Comparison of ENCODE assay signal across 1 cellular context in genomic region chr6:11282245-11282644, GRCh38.
TF ChIP-seq lines count a peak whose summit lies in the region.

No MANE protein-coding gene starts in this region.

TF ChIP-seq in HepG2, 621 proteins besides CTCF, POLR2A, EP300 and RAD21 (continued from another document):
- TF ChIP-seq E2F2 (CRISPR knock-in tag; IDR thresholded peaks at IDR 0.05; ENCODE audit: borderline replicate concordance), result no peak
- TF ChIP-seq SAFB2 (CRISPR knock-in tag; IDR thresholded peaks at IDR 0.05; ENCODE audit: borderline replicate concordance, low read depth), result no peak
- no peak for TF ChIP-seq ZNF775 (CRISPR knock-in tag; IDR thresholded peaks at IDR 0.05; ENCODE audit: borderline replicate concordance)
- TF ChIP-seq NAIF1 (CRISPR knock-in tag; IDR thresholded peaks at IDR 0.05; ENCODE audit: borderline replicate concordance), result no peak
- TF ChIP-seq ZBTB44 (CRISPR knock-in tag; IDR thresholded peaks at IDR 0.05), result no peak
- no peak for TF ChIP-seq THAP11 (CRISPR knock-in tag; IDR thresholded peaks at IDR 0.05)
- TF ChIP-seq KDM5A (IDR thresholded peaks at IDR 0.05; ENCODE audit: borderline replicate concordance, low read length), result no peak
- no peak for TF ChIP-seq MLXIP (CRISPR knock-in tag; IDR thresholded peaks at IDR 0.05; ENCODE audit: borderline replicate concordance)
- no peak for TF ChIP-seq ZNF607 (CRISPR knock-in tag; IDR thresholded peaks at IDR 0.05; ENCODE audit: borderline replicate concordance)
- TF ChIP-seq KDM2A (CRISPR knock-in tag; IDR thresholded peaks at IDR 0.05; ENCODE audit: borderline replicate concordance, low read depth), result no peak
- TF ChIP-seq HMG20A (CRISPR knock-in tag; IDR thresholded peaks at IDR 0.05; ENCODE audit: borderline replicate concordance), result no peak
- TF ChIP-seq TBX3 (IDR thresholded peaks at IDR 0.05; ENCODE audit: borderline replicate concordance), result no peak
- no peak for TF ChIP-seq PHF8 (CRISPR knock-in tag; IDR thresholded peaks at IDR 0.05)
TF ChIP-seq in HepG2: peak in this region for 36.
